25 cellular contexts compared by ENCODE assay signal in genomic region chr5:155085282-155085990, GRCh38.
DNase-seq lines count a peak whose midpoint lies in the region; ATAC-seq and TF ChIP-seq lines count a peak whose summit lies in the region.
"Had no signal": no experiment of that assay in that cellular context is flagged by ENCODE, and none has a peak within 500 bp of the region (broad histone marks: within the 10 kb centered on the region; RNA-seq: fewer than 3 reads in every experiment).

No MANE protein-coding gene starts in this region.

- TF ChIP-seq CTCF in MCF 10A (IDR thresholded peaks at IDR 0.05; ENCODE audit: unreplicated experiment) (no peak), mammary epithelial cell (conservative IDR thresholded peaks at IDR 0.05 in 1 of 2, IDR thresholded peaks at IDR 0.05 in 1 of 2; ENCODE audit: extremely low read depth in 1 of 2, insufficient read depth in 1 of 2, low read depth in 1 of 2, low read length in 2 of 2) (no peak)

- CTCF ChIA-PET in MCF 10A (lab: Yijun Ruan, JAX) (interaction anchor here (0.6 to 1.3 kb wide), 4 partner anchors 17 to 525 kb away, joined by 3 read pairs; no protein-coding TSS in a partner anchor), mammary epithelial cell (lab: Charles Lee; ENCODE audit: low non-redundant PET) (interaction anchor here (0.6 kb wide), 1 partner anchor 81 kb away, joined by 4 read pairs; no protein-coding TSS in a partner anchor)

- no peaks in the 10 kb centered on the region for H3K27me3 Mint-ChIP-seq in MCF 10A (ENCODE audit: insufficient read depth, unreplicated experiment)
- peaks cover 29% of the 10 kb centered on the region for H3K27me3 Mint-ChIP-seq in stimulated activated naive CD8-positive, alpha-beta T cell treated with anti-CD3 and anti-CD28 coated beads, Interleukin-15, amount 100 ng/mL, for 72 hours
- H3K27me3 Mint-ChIP-seq: brain had no signal

- H3K27me3 ChIP-seq in mammary epithelial cell (ENCODE audit: insufficient read depth, low read length) (no peaks in the 10 kb centered on the region), aorta (ENCODE audit: control insufficient read depth in 1 of 2, insufficient read depth in 2 of 2, low read length in 1 of 2) (no peaks in the 10 kb centered on the region)
- H3K27me3 ChIP-seq: pancreas, right lobe of liver, SJSA1, uterus had no signal

- H3K27ac Mint-ChIP-seq in MCF 10A (ENCODE audit: low read depth, unreplicated experiment): no peak overlapping the region
- H3K27ac Mint-ChIP-seq in stimulated activated naive CD8-positive, alpha-beta T cell treated with anti-CD3 and anti-CD28 coated beads, Interleukin-15, amount 100 ng/mL, for 72 hours: no peak overlapping the region
- H3K27ac Mint-ChIP-seq: activated naive CD8-positive, alpha-beta T cell treated with anti-CD3 and anti-CD28 coated beads, Interleukin-2, amount 10 ng/mL, durations not matched to agents 7 days and 5 days; brain; effector memory CD8-positive, alpha-beta T cell; H9; natural killer cell treated with Interleukin-12 subunit alpha and Interleukin-12 subunit beta and Interleukin-15 and Interleukin-18, amount 100 ng/mL, for 72 hours; T-helper 17 cell; WTC11 had no signal

- dilution Hi-C loops in mammary epithelial cell (cut with HindIII; ENCODE audit: low sequenced_read_pairs): no loop called here

- in situ Hi-C loops in T47D (cut with HindIII; ENCODE audit: low pct_unique_long_range_greater_than_20kb, low sequenced_read_pairs): no loop called here
- in situ Hi-C loops in mammary epithelial cell (cut with MboI; ENCODE audit: low sequenced_read_pairs in 2 of 2): no loop called here

- H3K4me1 ChIP-seq in mammary epithelial cell (ENCODE audit: insufficient read depth, low read length) (peaks cover 51% of the 10 kb centered on the region), aorta (ENCODE audit: control insufficient read depth in 1 of 2, insufficient read depth in 2 of 2, low read length in 2 of 2) (peaks cover 0 to 2% of the 10 kb centered on the region in 2 donors)
- H3K4me1 ChIP-seq: pancreas, right lobe of liver, uterus had no signal

- peak overlapping the region; percentile 50 for H2AFZ ChIP-seq in mammary epithelial cell (ENCODE audit: low read depth, low read length)

- no peak overlapping the region for H3K4me3 Mint-ChIP-seq in MCF 10A (ENCODE audit: unreplicated experiment)
- no peak overlapping the region for H3K4me3 Mint-ChIP-seq in stimulated activated naive CD8-positive, alpha-beta T cell treated with anti-CD3 and anti-CD28 coated beads, Interleukin-15, amount 100 ng/mL, for 72 hours
- H3K4me3 Mint-ChIP-seq: activated naive CD8-positive, alpha-beta T cell treated with anti-CD3 and anti-CD28 coated beads, Interleukin-2, amount 10 ng/mL, durations not matched to agents 7 days and 5 days; brain; effector memory CD8-positive, alpha-beta T cell; H9; natural killer cell treated with Interleukin-12 subunit alpha and Interleukin-12 subunit beta and Interleukin-15 and Interleukin-18, amount 100 ng/mL, for 72 hours; T-helper 17 cell; WTC11 had no signal

- BruUV-seq in MCF 10A (replicated peaks; lab: Mats Ljungman, UMichigan) (no TSS peak), mammary epithelial cell (replicated peaks; lab: Mats Ljungman, UMichigan) (no TSS peak)

- peaks cover 11% of the 10 kb centered on the region for H3K9me3 ChIP-seq in mammary epithelial cell (replicated peaks; ENCODE audit: insufficient read depth, low read length)
- H3K9me3 ChIP-seq in aorta (ENCODE audit: control insufficient read depth, low read length): no peaks in the 10 kb centered on the region
- H3K9me3 ChIP-seq: pancreas, right lobe of liver, uterus had no signal

- H3K27ac ChIP-seq in mammary epithelial cell (ENCODE audit: insufficient read depth, low read depth, low read length) (peak overlapping the region; percentile 36), aorta (ENCODE audit: low read depth in 1 of 2, low read length in 2 of 2) (no peak overlapping the region)
- H3K27ac ChIP-seq: pancreas, right lobe of liver, SJSA1, uterus had no signal

- POLR2A ChIA-PET in MCF 10A (lab: Yijun Ruan, JAX): interaction anchor here (0.7 kb wide), 2 partner anchors 28 to 1849 kb away, joined by 3 read pairs; no protein-coding TSS in a partner anchor

- H3K4me3 ChIP-seq in mammary epithelial cell (replicated peaks in 1 of 3; ENCODE audit: insufficient read depth in 1 of 3, low read depth in 2 of 3, low read length in 3 of 3) (no peak overlapping the region), aorta (ENCODE audit: low read length in 2 of 2) (no peak overlapping the region)
- H3K4me3 ChIP-seq: pancreas, right lobe of liver, SJSA1, uterus had no signal

- WGBS in mammary epithelial cell (ENCODE audit: low coverage, missing lambda C conversion rate): 45% methylated on average over 4 of the region's 4 CpGs
- WGBS in aorta, 2 donors: 86 to 90% methylated on average over 4 of the region's 4 CpGs

- intact Hi-C loops in MCF 10A (cut with micrococcal nuclease): no loop called here
- intact Hi-C loops in mammary epithelial cell (cut with micrococcal nuclease): no loop called here
- intact Hi-C loops in aorta (cut with DNase I): no loop called here

- H3K36me3 ChIP-seq in mammary epithelial cell (ENCODE audit: insufficient read depth, low read length) (no peaks in the 10 kb centered on the region), aorta (ENCODE audit: control insufficient read depth in 1 of 2, insufficient read depth in 2 of 2, low read length in 1 of 2) (no peaks in the 10 kb centered on the region)
- H3K36me3 ChIP-seq: pancreas, right lobe of liver, SJSA1, uterus had no signal

- H3K9ac ChIP-seq in mammary epithelial cell (ENCODE audit: insufficient read depth, low read length): no peak overlapping the region

- H4K20me1 ChIP-seq in mammary epithelial cell (ENCODE audit: insufficient read depth, low read length): no peaks in the 10 kb centered on the region

- ATAC-seq in aorta (ENCODE audit: low FRiP score): peak; percentile 44
- ATAC-seq in stimulated activated naive CD8-positive, alpha-beta T cell treated with anti-CD3 and anti-CD28 coated beads, Interleukin-15, amount 100 ng/mL, for 72 hours: no peak
- no peak for ATAC-seq in GM18520 (IDR thresholded peaks at IDR 0.05; ENCODE audit: unreplicated experiment)
- ATAC-seq: effector memory CD8-positive, alpha-beta T cell; left cardiac atrium; natural killer cell treated with Interleukin-12 subunit alpha and Interleukin-12 subunit beta and Interleukin-15 and Interleukin-18, amount 100 ng/mL, for 72 hours; pancreas; right lobe of liver; T-helper 17 cell; WTC11 had no signal

- peaks cover 8% of the 10 kb centered on the region for H3K9me3 Mint-ChIP-seq in MCF 10A (ENCODE audit: unreplicated experiment)
- H3K9me3 Mint-ChIP-seq in stimulated activated naive CD8-positive, alpha-beta T cell treated with anti-CD3 and anti-CD28 coated beads, Interleukin-15, amount 100 ng/mL, for 72 hours: peaks cover 0 to 9% of the 10 kb centered on the region in 2 donors
- H3K9me3 Mint-ChIP-seq: activated naive CD8-positive, alpha-beta T cell treated with anti-CD3 and anti-CD28 coated beads, Interleukin-2, amount 10 ng/mL, durations not matched to agents 7 days and 5 days; brain; effector memory CD8-positive, alpha-beta T cell; H9; natural killer cell treated with Interleukin-12 subunit alpha and Interleukin-12 subunit beta and Interleukin-15 and Interleukin-18, amount 100 ng/mL, for 72 hours had no signal

- H3K4me2 ChIP-seq in mammary epithelial cell (ENCODE audit: insufficient read depth, low read depth, low read length): peak overlapping the region; percentile 61

- H3K4me1 Mint-ChIP-seq in MCF 10A (ENCODE audit: insufficient read depth, unreplicated experiment): peaks cover 30% of the 10 kb centered on the region
- no peaks in the 10 kb centered on the region for H3K4me1 Mint-ChIP-seq in stimulated activated naive CD8-positive, alpha-beta T cell treated with anti-CD3 and anti-CD28 coated beads, Interleukin-15, amount 100 ng/mL, for 72 hours
- H3K4me1 Mint-ChIP-seq: activated naive CD8-positive, alpha-beta T cell treated with anti-CD3 and anti-CD28 coated beads, Interleukin-2, amount 10 ng/mL, durations not matched to agents 7 days and 5 days; brain; T-helper 17 cell had no signal

- DNase-seq in T47D (ENCODE audit: low read depth in 1 of 2, low spot score in 1 of 2) (peak; percentile 63 to 97), MCF 10A (ENCODE audit: unreplicated experiment) (no peak), mammary epithelial cell (peak; percentile 87), kidney tubule cell (ENCODE audit: low spot score) (peak; percentile 47), aorta (no peak)
- no peak for DNase-seq in stimulated activated CD4-positive, alpha-beta T cell treated with anti-CD3 and anti-CD28 coated beads, Interleukin-2, amount 100 ng/mL, for 24 hours
- no peak for DNase-seq in stimulated activated naive CD8-positive, alpha-beta T cell treated with anti-CD3 and anti-CD28 coated beads, Interleukin-15, amount 100 ng/mL, for 72 hours
- DNase-seq: activated naive CD8-positive, alpha-beta T cell treated with anti-CD3 and anti-CD28 coated beads, Interleukin-2, amount 10 ng/mL, durations not matched to agents 7 days and 5 days; C1 segment of cervical spinal cord; Calu3; effector memory CD8-positive, alpha-beta T cell; H9; left cardiac atrium; mesendoderm; NCI-H146; NCI-H82; pancreas; right lobe of liver; T-helper 17 cell; uterus had no signal

- no peaks in the 10 kb centered on the region for H3K79me2 ChIP-seq in mammary epithelial cell (ENCODE audit: insufficient read depth, low read length)

- no peaks in the 10 kb centered on the region for H3K36me3 Mint-ChIP-seq in MCF 10A (ENCODE audit: insufficient read depth, unreplicated experiment)
- H3K36me3 Mint-ChIP-seq: activated naive CD8-positive, alpha-beta T cell treated with anti-CD3 and anti-CD28 coated beads, Interleukin-2, amount 10 ng/mL, durations not matched to agents 7 days and 5 days; brain; natural killer cell treated with Interleukin-12 subunit alpha and Interleukin-12 subunit beta and Interleukin-15 and Interleukin-18, amount 100 ng/mL, for 72 hours; WTC11 had no signal

Comparison
In these comparisons a context has a peak if more than half of its experiments do, and no peak if none do; other contexts are left out.
1. DNase-seq: peak in T47D (2 of 2), mammary epithelial cell (single experiment) and kidney tubule cell (single experiment); none in MCF 10A (single experiment), aorta (0 of 2), stimulated activated CD4-positive, alpha-beta T cell treated with anti-CD3 and anti-CD28 coated beads, Interleukin-2, amount 100 ng/mL, for 24 hours (0 of 2) and stimulated activated naive CD8-positive, alpha-beta T cell treated with anti-CD3 and anti-CD28 coated beads, Interleukin-15, amount 100 ng/mL, for 72 hours (0 of 2).